In the genomic region with DNA sequence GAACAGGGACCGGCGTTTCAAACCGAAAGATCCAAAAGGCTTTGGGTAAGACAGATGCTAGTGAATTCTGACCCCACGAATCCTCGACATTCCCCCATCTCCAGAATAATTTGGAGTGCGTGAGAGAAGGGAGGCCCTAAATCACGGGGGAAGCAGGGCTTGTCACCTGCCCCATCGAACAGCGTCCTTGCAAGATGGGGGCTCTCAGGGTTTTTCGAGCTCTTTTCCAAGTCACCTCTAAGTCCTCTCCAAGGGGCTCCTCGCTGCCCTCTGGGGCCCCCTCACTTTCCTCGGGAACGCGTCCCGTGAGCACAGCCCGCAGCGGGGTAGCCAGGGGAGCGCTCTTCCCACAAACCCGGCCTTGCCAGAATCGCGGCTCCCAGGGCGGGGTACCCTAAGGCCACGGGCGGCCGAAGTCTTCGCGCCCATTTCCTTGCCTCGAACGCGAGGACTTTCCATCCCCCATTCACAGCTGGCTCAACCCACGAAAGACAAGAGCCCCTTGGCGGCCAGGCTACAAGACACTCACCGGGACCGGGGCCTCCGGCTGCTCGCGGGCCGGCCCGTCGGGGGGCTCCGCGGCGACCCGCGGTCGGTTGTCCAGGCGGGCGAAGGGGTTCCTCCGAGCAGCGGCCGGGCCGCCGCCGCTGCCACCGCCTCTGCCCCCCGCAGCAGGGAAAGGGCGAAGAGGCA, we compare ENCODE assay signal across 8 cellular contexts. TPM values are rescaled to one million over a fixed set of nuclear protein-coding genes. Genes with fewer than 3 reads are reported as not detected.
DNase-seq lines count a peak whose midpoint lies in the region; ATAC-seq and TF ChIP-seq lines count a peak whose summit lies in the region.

No MANE protein-coding gene starts in this region.

- H3K27ac ChIP-seq in WERI-Rb-1 = peak overlapping the region; percentile 96
- peak overlapping the region; percentile 91 for H3K27ac ChIP-seq in fibroblast of lung (ENCODE audit: insufficient read depth, low read length)
- peak overlapping the region; percentile 89 for H3K27ac ChIP-seq in naive thymus-derived CD4-positive, alpha-beta T cell (ENCODE audit: low read depth, low read length)

- H2AFZ ChIP-seq in fibroblast of lung (ENCODE audit: low read length) = peak overlapping the region; percentile 15

- no peaks in the 10 kb centered on the region for H3K9me3 ChIP-seq in WERI-Rb-1 (ENCODE audit: severe bottlenecking)
- H3K9me3 ChIP-seq in fibroblast of lung (ENCODE audit: control insufficient read depth, insufficient read depth, low read depth, low read length) = no peaks in the 10 kb centered on the region
- H3K9me3 ChIP-seq in naive thymus-derived CD4-positive, alpha-beta T cell (ENCODE audit: control insufficient read depth in 2 of 3, low read length in 3 of 3) = no peaks in the 10 kb centered on the region

- H3K9ac ChIP-seq in fibroblast of lung (ENCODE audit: insufficient read depth, low read length) = peak overlapping the region; percentile 87

- CTCF ChIA-PET in naive thymus-derived CD4-positive, alpha-beta T cell (lab: Charles Lee) = interaction anchor here (1.2 kb wide), 1 partner anchor 44 kb away, joined by 5 read pairs; the partner anchor contains the start of gene SON

- POLR2A ChIA-PET in naive thymus-derived CD4-positive, alpha-beta T cell (lab: Charles Lee) = interaction anchor here (0.6 to 2.6 kb wide), 13 partner anchors 10 to 816 kb away, joined by 3 to 23 read pairs (median 5); partner anchors contain the start of genes DNAJC28, PAXBP1, SON and TMEM50B

- H3K79me2 ChIP-seq in fibroblast of lung (ENCODE audit: control insufficient read depth, insufficient read depth, low read length) = peaks cover 26% of the 10 kb centered on the region

- ATAC-seq in GM21529 (IDR thresholded peaks at IDR 0.05; ENCODE audit: unreplicated experiment) = peak; percentile 28
- ATAC-seq in naive thymus-derived CD4-positive, alpha-beta T cell = no peak

- intact Hi-C loops in activated CD4-positive, alpha-beta T cell treated with anti-CD3 and anti-CD28 coated beads, Interleukin-2, amount 10 ng/mL, durations not matched to agents 24 days and 14 days (cut with micrococcal nuclease) = loop anchor here (1.0 to 5.0 kb wide), 4 partner anchors 15 to 96 kb away; partner anchors contain the start of genes CRYZL1, DNAJC28 and GART
- intact Hi-C loops in naive thymus-derived CD4-positive, alpha-beta T cell (cut with micrococcal nuclease) = loop anchor here (1.0 to 5.0 kb wide), 11 partner anchors 11 to 1196 kb away; partner anchors contain the start of genes CRYZL1 (in 2 of the 2), TMEM50B (in 2 of the 2), DNAJC28 (in 1 of the 2) and GART (in 1 of the 2)

- TF ChIP-seq CTCF in WERI-Rb-1 (IDR thresholded peaks at IDR 0.05; ENCODE audit: low read depth, low read length) = no peak
- no peak for TF ChIP-seq CTCF in fibroblast of lung (conservative IDR thresholded peaks at IDR 0.05 in 1 of 2, IDR thresholded peaks at IDR 0.05 in 1 of 2; ENCODE audit: low read depth in 1 of 2, low read length in 2 of 2)

- peak; percentile 80 for DNase-seq in activated CD4-positive, alpha-beta T cell treated with anti-CD3 and anti-CD28 coated beads, Interleukin-2, amount 10 ng/mL, durations not matched to agents 24 days and 14 days
- no peak for DNase-seq in activated CD4-positive, alpha-beta T cell treated with anti-CD3 and anti-CD28 coated beads, Interleukin-2, amount 50 U/mL, for 1 hour
- DNase-seq in HuH-7 (ENCODE audit: low spot score) (peak; percentile 20), WERI-Rb-1 (peak; percentile 64), fibroblast of lung (ENCODE audit: low read depth in 2 of 2) (peak; percentile 26 to 38), superior temporal gyrus (ENCODE audit: extremely low spot score) (no peak)
- DNase-seq in naive thymus-derived CD4-positive, alpha-beta T cell = peak in 3 of 9 donors; percentile 9 to 53 (median 14)

- H3K36me3 Mint-ChIP-seq in activated CD4-positive, alpha-beta T cell treated with anti-CD3 and anti-CD28 coated beads, Interleukin-2, amount 10 ng/mL, durations not matched to agents 24 days and 14 days (ENCODE audit: low read depth) = peaks cover 18% of the 10 kb centered on the region
- peaks cover 0 to 7% (median 0%) of the 10 kb centered on the region in 5 donors for H3K36me3 Mint-ChIP-seq in naive thymus-derived CD4-positive, alpha-beta T cell

- H3K4me3 ChIP-seq in WERI-Rb-1 (ENCODE audit: low read depth, low read length) (peak overlapping the region; percentile 96), fibroblast of lung (replicated peaks in 1 of 4; ENCODE audit: control extremely low read depth in 1 of 4, insufficient read depth in 1 of 4, low read depth in 3 of 4, low read length in 4 of 4) (peak overlapping the region; percentile 54 to 88 (median 78))
- peak overlapping the region; percentile 63 for H3K4me3 ChIP-seq in naive thymus-derived CD4-positive, alpha-beta T cell (ENCODE audit: low read length)

- peak overlapping the region; percentile 79 for H3K4me2 ChIP-seq in fibroblast of lung (ENCODE audit: extremely low read depth, insufficient read depth, low read length)

- H3K27me3 Mint-ChIP-seq in activated CD4-positive, alpha-beta T cell treated with anti-CD3 and anti-CD28 coated beads, Interleukin-2, amount 10 ng/mL, durations not matched to agents 24 days and 14 days = no peaks in the 10 kb centered on the region
- H3K27me3 Mint-ChIP-seq in naive thymus-derived CD4-positive, alpha-beta T cell = peaks cover 0 to 1% (median 0%) of the 10 kb centered on the region in 5 donors

- no peaks in the 10 kb centered on the region for H4K20me1 ChIP-seq in fibroblast of lung (ENCODE audit: control insufficient read depth, extremely low read depth, insufficient read depth, low read length)

- H3K27me3 ChIP-seq in WERI-Rb-1 (ENCODE audit: insufficient read depth, low read depth, severe bottlenecking) (no peaks in the 10 kb centered on the region), fibroblast of lung (ENCODE audit: control insufficient read depth, insufficient read depth, low read length) (no peaks in the 10 kb centered on the region)
- no peaks in the 10 kb centered on the region for H3K27me3 ChIP-seq in naive thymus-derived CD4-positive, alpha-beta T cell (ENCODE audit: control insufficient read depth in 2 of 2, insufficient read depth in 2 of 2, low read length in 2 of 2)

- no peaks in the 10 kb centered on the region for H3K9me3 Mint-ChIP-seq in activated CD4-positive, alpha-beta T cell treated with anti-CD3 and anti-CD28 coated beads, Interleukin-2, amount 10 ng/mL, durations not matched to agents 24 days and 14 days
- no peaks in the 10 kb centered on the region for H3K9me3 Mint-ChIP-seq in naive thymus-derived CD4-positive, alpha-beta T cell

- H3K36me3 ChIP-seq in WERI-Rb-1 (peaks cover 49% of the 10 kb centered on the region), fibroblast of lung (ENCODE audit: control insufficient read depth, insufficient read depth, low read length) (peaks cover 4% of the 10 kb centered on the region)
- peaks cover 0 to 3% (median 0%) of the 10 kb centered on the region in 3 experiments for H3K36me3 ChIP-seq in naive thymus-derived CD4-positive, alpha-beta T cell (ENCODE audit: control insufficient read depth in 2 of 3, insufficient read depth in 3 of 3, low read length in 3 of 3)

- H3K4me3 Mint-ChIP-seq in activated CD4-positive, alpha-beta T cell treated with anti-CD3 and anti-CD28 coated beads, Interleukin-2, amount 10 ng/mL, durations not matched to agents 24 days and 14 days = peak overlapping the region; percentile 96
- H3K4me3 Mint-ChIP-seq in naive thymus-derived CD4-positive, alpha-beta T cell = peak overlapping the region; percentile 79 to 93 (median 88)

- H3K4me1 Mint-ChIP-seq in activated CD4-positive, alpha-beta T cell treated with anti-CD3 and anti-CD28 coated beads, Interleukin-2, amount 10 ng/mL, durations not matched to agents 24 days and 14 days = peaks cover 18% of the 10 kb centered on the region
- H3K4me1 Mint-ChIP-seq in naive thymus-derived CD4-positive, alpha-beta T cell = peaks cover 0 to 31% (median 20%) of the 10 kb centered on the region in 7 donors

- H3K27ac Mint-ChIP-seq in activated CD4-positive, alpha-beta T cell treated with anti-CD3 and anti-CD28 coated beads, Interleukin-2, amount 10 ng/mL, durations not matched to agents 24 days and 14 days = peak overlapping the region; percentile 87
- peak overlapping the region in 8 of 9 donors; percentile 40 to 90 (median 74) for H3K27ac Mint-ChIP-seq in naive thymus-derived CD4-positive, alpha-beta T cell

- H3K4me1 ChIP-seq in fibroblast of lung (ENCODE audit: control insufficient read depth, extremely low read depth, insufficient read depth, low read length) = peaks cover 2% of the 10 kb centered on the region
- peaks cover 5% of the 10 kb centered on the region in 2 donors for H3K4me1 ChIP-seq in naive thymus-derived CD4-positive, alpha-beta T cell (ENCODE audit: control insufficient read depth in 2 of 2, insufficient read depth in 2 of 2, low read length in 2 of 2)

RNA-seq across cellular contexts. Expression of gene DONSON, which starts 0.5 kb away (rescaled TPM):
- 42.6 and 42.7 TPM in 2 replicates for total RNA-seq in activated CD4-positive, alpha-beta T cell treated with anti-CD3 and anti-CD28 coated beads, Interleukin-2, amount 10 ng/mL, durations not matched to agents 24 days and 14 days
- 11.0 and 14.7 TPM in 2 replicates for total RNA-seq in fibroblast of lung
- 23.6 and 32.5 TPM in 2 replicates for polyA plus RNA-seq in fibroblast of lung
- polyA plus RNA-seq in fibroblast of lung (2012) = 13.7 and 25.3 TPM in 2 replicates
- polyA minus RNA-seq in fibroblast of lung (ENCODE audit: low replicate concordance) = 10.1 and 15.1 TPM in 2 replicates
- 10 to 100 TPM in 3 of 5 experiments, 1 to 10 TPM in 2; 8.9 to 30.8 (median 10.7) TPM for total RNA-seq in naive thymus-derived CD4-positive, alpha-beta T cell
- polyA plus RNA-seq in naive thymus-derived CD4-positive, alpha-beta T cell = 1 to 10 TPM; 4.2 to 4.4 TPM

RNA-seq across cellular contexts. Expression of gene SON, which starts 45.1 kb away (rescaled TPM):
- 351 and 363 TPM in 2 replicates for total RNA-seq in activated CD4-positive, alpha-beta T cell treated with anti-CD3 and anti-CD28 coated beads, Interleukin-2, amount 10 ng/mL, durations not matched to agents 24 days and 14 days
- total RNA-seq in fibroblast of lung = 95.5 and 131 TPM in 2 replicates
- 85.0 and 114 TPM in 2 replicates for polyA plus RNA-seq in fibroblast of lung
- 108 and 136 TPM in 2 replicates for polyA plus RNA-seq in fibroblast of lung (2012)
- polyA minus RNA-seq in fibroblast of lung (ENCODE audit: low replicate concordance) = 292 and 329 TPM in 2 replicates
- 100 to 1,000 TPM; 337 to 497 (median 431) TPM for total RNA-seq in naive thymus-derived CD4-positive, alpha-beta T cell
- polyA plus RNA-seq in naive thymus-derived CD4-positive, alpha-beta T cell = 100 to 1,000 TPM; 481 to 546 TPM

RNA-seq across cellular contexts. Expression of gene GART, which starts 46.0 kb away (rescaled TPM):
- 216 and 221 TPM in 2 replicates for total RNA-seq in activated CD4-positive, alpha-beta T cell treated with anti-CD3 and anti-CD28 coated beads, Interleukin-2, amount 10 ng/mL, durations not matched to agents 24 days and 14 days
- 64.4 and 65.2 TPM in 2 replicates for total RNA-seq in fibroblast of lung
- polyA plus RNA-seq in fibroblast of lung = 15.6 and 18.1 TPM in 2 replicates
- 44.1 and 54.1 TPM in 2 replicates for polyA plus RNA-seq in fibroblast of lung (2012)
- 10.8 and 16.4 TPM in 2 replicates for polyA minus RNA-seq in fibroblast of lung (ENCODE audit: low replicate concordance)
- total RNA-seq in naive thymus-derived CD4-positive, alpha-beta T cell = 10 to 100 TPM; 38.3 to 98.8 (median 71.9) TPM
- polyA plus RNA-seq in naive thymus-derived CD4-positive, alpha-beta T cell = 10 to 100 TPM; 37.3 to 56.4 TPM

RNA-seq across cellular contexts. Expression of gene CRYZL1, which starts 53.6 kb away (rescaled TPM):
- 26.3 and 34.8 TPM in 2 replicates for total RNA-seq in activated CD4-positive, alpha-beta T cell treated with anti-CD3 and anti-CD28 coated beads, Interleukin-2, amount 10 ng/mL, durations not matched to agents 24 days and 14 days
- 22.1 and 30.7 TPM in 2 replicates for total RNA-seq in fibroblast of lung
- 58.8 and 72.6 TPM in 2 replicates for polyA plus RNA-seq in fibroblast of lung
- polyA plus RNA-seq in fibroblast of lung (2012) = 31.0 and 32.5 TPM in 2 replicates
- polyA minus RNA-seq in fibroblast of lung (ENCODE audit: low replicate concordance) = 14.1 and 21.5 TPM in 2 replicates
- 10 to 100 TPM; 34.6 to 75.5 (median 40.4) TPM for total RNA-seq in naive thymus-derived CD4-positive, alpha-beta T cell
- polyA plus RNA-seq in naive thymus-derived CD4-positive, alpha-beta T cell = 10 to 100 TPM; 33.0 to 43.0 TPM

RNA-seq across cellular contexts. Expression of gene ITSN1, which starts 54.4 kb away (rescaled TPM):
- 4.5 and 4.8 TPM in 2 replicates for total RNA-seq in activated CD4-positive, alpha-beta T cell treated with anti-CD3 and anti-CD28 coated beads, Interleukin-2, amount 10 ng/mL, durations not matched to agents 24 days and 14 days
- 25.4 and 34.7 TPM in 2 replicates for total RNA-seq in fibroblast of lung
- polyA plus RNA-seq in fibroblast of lung = 63.1 and 67.1 TPM in 2 replicates
- polyA plus RNA-seq in fibroblast of lung (2012) = 35.2 and 36.0 TPM in 2 replicates
- 54.9 and 84.5 TPM in 2 replicates for polyA minus RNA-seq in fibroblast of lung (ENCODE audit: low replicate concordance)
- 1 to 10 TPM; 1.8 to 8.6 (median 3.5) TPM for total RNA-seq in naive thymus-derived CD4-positive, alpha-beta T cell
- polyA plus RNA-seq in naive thymus-derived CD4-positive, alpha-beta T cell = 1 to 10 TPM; 1.2 to 1.8 TPM

Comparison
In these comparisons a context has a peak if more than half of its experiments do, and no peak if none do; other contexts are left out.
1. DNase-seq: peak in activated CD4-positive, alpha-beta T cell treated with anti-CD3 and anti-CD28 coated beads, Interleukin-2, amount 10 ng/mL, durations not matched to agents 24 days and 14 days (single experiment), HuH-7 (single experiment), WERI-Rb-1 (single experiment) and fibroblast of lung (2 of 2); none in activated CD4-positive, alpha-beta T cell treated with anti-CD3 and anti-CD28 coated beads, Interleukin-2, amount 50 U/mL, for 1 hour (single experiment) and superior temporal gyrus (single experiment).
2. Peak in every context shown above with its lines, with median percentiles within 50 percentile points of each other: H3K27ac ChIP-seq and H3K4me3 ChIP-seq.